In genomic region chr7:96320437-96320836, GRCh38 we compare ENCODE assay signal across 8 cellular contexts. TPM values are rescaled to one million over a fixed set of nuclear protein-coding genes. Genes with fewer than 3 reads are reported as not detected.
DNase-seq lines count a peak whose midpoint lies in the region; ATAC-seq and TF ChIP-seq lines count a peak whose summit lies in the region.

No MANE protein-coding gene starts in this region.

- POLR2A ChIA-PET in activated CD4-positive, alpha-beta T cell treated with anti-CD3 and anti-CD28 coated beads for 36 hours (lab: Charles Lee): interaction anchor here (0.6 to 1.3 kb wide), 4 partner anchors 16 to 38 kb away, joined by 3 to 7 read pairs (median 3); no protein-coding TSS in a partner anchor

- H3K27me3 Mint-ChIP-seq in activated CD4-positive, alpha-beta T cell treated with anti-CD3 and anti-CD28 coated beads for 36 hours: no peaks in the 10 kb centered on the region

- intact Hi-C loops in activated CD4-positive, alpha-beta T cell treated with anti-CD3 and anti-CD28 coated beads for 36 hours (cut with DNase I, micrococcal nuclease): loop anchor here (1.0 to 10.0 kb wide), 5 partner anchors 16 to 816 kb away; no protein-coding TSS in a partner anchor

- H3K4me1 ChIP-seq in Peyer's patch: peaks cover 0 to 19% (median 7%) of the 10 kb centered on the region in 4 donors
- H3K4me1 ChIP-seq in hepatocyte (ENCODE audit: insufficient read depth): peaks cover 18% of the 10 kb centered on the region
- peaks cover 1 to 29% of the 10 kb centered on the region in 2 donors for H3K4me1 ChIP-seq in thoracic aorta (ENCODE audit: control insufficient read depth in 1 of 2, low read depth in 2 of 2)

- H3K4me3 ChIP-seq in Peyer's patch (peak overlapping the region in 2 of 4 donors; percentile 71 to 86), hepatocyte (peak overlapping the region; percentile 68), thoracic aorta (peak overlapping the region; percentile 93)

- H3K9me3 ChIP-seq in Peyer's patch (no peaks in the 10 kb centered on the region), hepatocyte (ENCODE audit: low read depth) (no peaks in the 10 kb centered on the region), thoracic aorta (no peaks in the 10 kb centered on the region)

- H3K4me2 ChIP-seq in hepatocyte: peak overlapping the region; percentile 73

- H3K27ac ChIP-seq in Peyer's patch (peak overlapping the region in 3 of 4 donors; percentile 96), hepatocyte (peak overlapping the region; percentile 98), thoracic aorta (peak overlapping the region in 1 of 2 donors; percentile 90)

- DNase-seq in activated CD4-positive, alpha-beta T cell treated with anti-CD3 and anti-CD28 coated beads for 36 hours: peak; percentile 23
- DNase-seq in activated CD4-positive, alpha-beta T cell treated with anti-CD3 and anti-CD28 coated beads, Interleukin-2, amount 50 U/mL, for 48 hours: no peak
- DNase-seq in Peyer's patch (no peak), hepatocyte (ENCODE audit: low spot score) (no peak), thoracic aorta (ENCODE audit: low spot score) (no peak), DMS79 treated with DMSO at 0.1 percent for 48 hours (lab: John Stamatoyannopoulos, UW) (no peak), NCI-H345 (lab: John Stamatoyannopoulos, UW) (no peak)

- no peaks in the 10 kb centered on the region for H3K9me2 ChIP-seq in hepatocyte (replicated peaks; ENCODE audit: insufficient read depth)

- peak overlapping the region; percentile 77 for H3K4me3 Mint-ChIP-seq in activated CD4-positive, alpha-beta T cell treated with anti-CD3 and anti-CD28 coated beads for 36 hours

- TF ChIP-seq CTCF in Peyer's patch (IDR thresholded peaks at IDR 0.05) (no peak), hepatocyte (IDR thresholded peaks at IDR 0.05; ENCODE audit: poor library complexity) (no peak), thoracic aorta (IDR thresholded peaks at IDR 0.05) (no peak)

- H3K27ac Mint-ChIP-seq in activated CD4-positive, alpha-beta T cell treated with anti-CD3 and anti-CD28 coated beads for 36 hours: peak overlapping the region; percentile 96

- peaks cover 54% of the 10 kb centered on the region for H3K79me2 ChIP-seq in hepatocyte

- no peak overlapping the region for H2AFZ ChIP-seq in hepatocyte

- no peak for TF ChIP-seq POLR2A in Peyer's patch (IDR thresholded peaks at IDR 0.05)

- H3K36me3 ChIP-seq in Peyer's patch (no peaks in the 10 kb centered on the region), hepatocyte (replicated peaks; ENCODE audit: insufficient read depth, low read depth) (no peaks in the 10 kb centered on the region), thoracic aorta (no peaks in the 10 kb centered on the region)

- H3K9me3 Mint-ChIP-seq in activated CD4-positive, alpha-beta T cell treated with anti-CD3 and anti-CD28 coated beads for 36 hours (ENCODE audit: low read depth): no peaks in the 10 kb centered on the region

- peaks cover 35% of the 10 kb centered on the region for H3K4me1 Mint-ChIP-seq in activated CD4-positive, alpha-beta T cell treated with anti-CD3 and anti-CD28 coated beads for 36 hours

- WGBS in hepatocyte (ENCODE audit: low lambda C conversion rate, missing lambda C conversion rate): 49% methylated on average over 2 of the region's 2 CpGs

- H4K20me1 ChIP-seq in hepatocyte (ENCODE audit: insufficient read depth, poor library complexity, severe bottlenecking): peaks cover 6% of the 10 kb centered on the region

- H3K36me3 Mint-ChIP-seq in activated CD4-positive, alpha-beta T cell treated with anti-CD3 and anti-CD28 coated beads for 36 hours (ENCODE audit: low read depth): peaks cover 5% of the 10 kb centered on the region

- H3K27me3 ChIP-seq in Peyer's patch: no peaks in the 10 kb centered on the region
- no peaks in the 10 kb centered on the region for H3K27me3 ChIP-seq in hepatocyte
- no peaks in the 10 kb centered on the region for H3K27me3 ChIP-seq in thoracic aorta (replicated peaks; ENCODE audit: insufficient read depth)

- peak; percentile 70 for ATAC-seq in activated CD4-positive, alpha-beta T cell treated with anti-CD3 and anti-CD28 coated beads for 36 hours
- ATAC-seq in HG02840 (IDR thresholded peaks at IDR 0.05; ENCODE audit: low FRiP score, unreplicated experiment) (peak; percentile 29), thoracic aorta (ENCODE audit: insufficient number of reproducible peaks, low FRiP score, low read depth) (no peak)

- CTCF ChIA-PET in activated CD4-positive, alpha-beta T cell treated with anti-CD3 and anti-CD28 coated beads for 36 hours (lab: Charles Lee): interaction anchor here (1.2 kb wide), 1 partner anchor 15 kb away, joined by 7 read pairs; no protein-coding TSS in a partner anchor

RNA-seq across cellular contexts. Expression of gene SLC25A13, which starts 1.5 kb away (rescaled TPM):
- 10 to 100 TPM; 10.3 to 11.3 TPM for total RNA-seq in activated CD4-positive, alpha-beta T cell treated with anti-CD3 and anti-CD28 coated beads for 36 hours
- total RNA-seq in Peyer's patch (10 to 100 TPM; 16.5 to 87.8 (median 60.3) TPM), hepatocyte (53.2 and 55.1 TPM in 2 replicates), thoracic aorta (10 to 100 TPM; 18.5 to 24.2 TPM)
- 28.2 and 37.5 TPM in 2 replicates for polyA plus RNA-seq in hepatocyte
